In the genomic region with DNA sequence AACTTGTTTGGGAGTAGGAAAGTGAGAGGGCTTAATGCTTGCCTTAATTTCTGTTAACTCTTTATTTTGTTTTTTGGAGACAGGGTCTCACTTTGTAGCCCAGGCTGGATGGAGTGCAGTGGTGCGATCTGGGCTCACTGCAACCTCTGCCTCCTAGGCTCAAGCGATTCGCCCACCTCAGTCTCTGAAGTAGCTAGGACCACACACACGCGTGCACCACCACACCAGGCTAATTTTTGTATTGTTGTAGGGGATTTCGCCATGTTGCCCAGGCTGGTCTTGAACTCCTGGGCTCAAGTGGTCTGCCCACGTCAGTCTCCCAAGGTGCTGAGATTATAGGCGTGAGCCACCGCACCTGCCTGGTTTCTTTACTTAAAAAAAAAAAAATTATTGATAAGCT, we compare ENCODE assay signal across 10 cellular contexts. TPM values are rescaled to one million over a fixed set of nuclear protein-coding genes. Genes with fewer than 3 reads are reported as not detected.
DNase-seq lines count a peak whose midpoint lies in the region; ATAC-seq and TF ChIP-seq lines count a peak whose summit lies in the region.
"Had no signal": no experiment of that assay in that cellular context is flagged by ENCODE, and none has a peak within 500 bp of the region (broad histone marks: within the 10 kb centered on the region; RNA-seq: fewer than 3 reads in every experiment).

No MANE protein-coding gene starts in this region.

- TF ChIP-seq EP300 in suprapubic skin (IDR thresholded peaks at IDR 0.05) = no peak

- H3K27me3 ChIP-seq in hepatocyte = no peaks in the 10 kb centered on the region
- peaks cover 6% of the 10 kb centered on the region for H3K27me3 ChIP-seq in suprapubic skin

- no peaks in the 10 kb centered on the region for H3K9me2 ChIP-seq in hepatocyte (replicated peaks; ENCODE audit: insufficient read depth)

- no peak for ATAC-seq in HG02973 (IDR thresholded peaks at IDR 0.05; ENCODE audit: unreplicated experiment)

- DNase-seq in activated naive CD4-positive, alpha-beta T cell (lab: John Stamatoyannopoulos, UW) = no peak
- DNase-seq in activated CD4-positive, alpha-beta memory T cell treated with anti-CD3 and anti-CD28 coated beads for 36 hours = peak; percentile 3
- DNase-seq in hepatocyte (ENCODE audit: low spot score) (no peak), suprapubic skin (ENCODE audit: low spot score in 2 of 2) (peak in 1 of 2 donors; percentile 37), DMS79 treated with DMSO at 0.1 percent for 48 hours (lab: John Stamatoyannopoulos, UW) (no peak), HCEC 1CT (no peak)
- DNase-seq: activated CD4-positive, CD25-positive, alpha-beta regulatory T cell; effector CD8-positive, alpha-beta T cell had no signal

- intact Hi-C loops in activated CD4-positive, alpha-beta memory T cell treated with anti-CD3 and anti-CD28 coated beads for 36 hours (cut with micrococcal nuclease) = loop anchor here (1.0 to 10.0 kb wide), 6 partner anchors 15 to 1788 kb away; partner anchors contain the start of genes C10orf143 and LRRC27

- H3K4me1 ChIP-seq in hepatocyte (ENCODE audit: insufficient read depth) = peaks cover 33% of the 10 kb centered on the region
- H3K4me1 ChIP-seq in suprapubic skin = peaks cover 48% of the 10 kb centered on the region

- TF ChIP-seq POLR2A in suprapubic skin (IDR thresholded peaks at IDR 0.05) = no peak

- H3K36me3 ChIP-seq in hepatocyte (replicated peaks; ENCODE audit: insufficient read depth, low read depth) = no peaks in the 10 kb centered on the region
- H3K36me3 ChIP-seq in suprapubic skin = peaks cover 6% of the 10 kb centered on the region

- POLR2A ChIA-PET in activated CD4-positive, alpha-beta memory T cell treated with anti-CD3 and anti-CD28 coated beads for 36 hours (lab: Charles Lee) = interaction anchor here (1.4 kb wide), 1 partner anchor 76 kb away, joined by 3 read pairs; no protein-coding TSS in a partner anchor

- H3K27ac Mint-ChIP-seq in activated naive CD4-positive, alpha-beta T cell treated with anti-CD3 and anti-CD28 coated beads, Interleukin-2, amount 50 U/mL, for 24 hours = peak overlapping the region; percentile 95
- H3K27ac Mint-ChIP-seq in activated CD4-positive, alpha-beta memory T cell treated with anti-CD3 and anti-CD28 coated beads for 36 hours = no peak overlapping the region

- H3K9me3 Mint-ChIP-seq in activated naive CD4-positive, alpha-beta T cell treated with anti-CD3 and anti-CD28 coated beads, Interleukin-2, amount 50 U/mL, for 24 hours = no peaks in the 10 kb centered on the region
- no peaks in the 10 kb centered on the region for H3K9me3 Mint-ChIP-seq in activated CD4-positive, alpha-beta memory T cell treated with anti-CD3 and anti-CD28 coated beads for 36 hours

- peak overlapping the region; percentile 94 for H3K4me3 Mint-ChIP-seq in activated naive CD4-positive, alpha-beta T cell treated with anti-CD3 and anti-CD28 coated beads, Interleukin-2, amount 50 U/mL, for 24 hours
- H3K4me3 Mint-ChIP-seq in activated CD4-positive, alpha-beta memory T cell treated with anti-CD3 and anti-CD28 coated beads for 36 hours = peak overlapping the region; percentile 86

- WGBS in hepatocyte (ENCODE audit: low lambda C conversion rate, missing lambda C conversion rate) = over 99% methylated on average over 9 of the region's 9 CpGs
- WGBS in suprapubic skin = 93% methylated on average over 9 of the region's 9 CpGs

- H3K27me3 Mint-ChIP-seq in activated naive CD4-positive, alpha-beta T cell treated with anti-CD3 and anti-CD28 coated beads, Interleukin-2, amount 50 U/mL, for 24 hours = no peaks in the 10 kb centered on the region
- H3K27me3 Mint-ChIP-seq in activated CD4-positive, alpha-beta memory T cell treated with anti-CD3 and anti-CD28 coated beads for 36 hours = peaks cover 7% of the 10 kb centered on the region

- peaks cover 5% of the 10 kb centered on the region for H3K36me3 Mint-ChIP-seq in activated naive CD4-positive, alpha-beta T cell treated with anti-CD3 and anti-CD28 coated beads, Interleukin-2, amount 50 U/mL, for 24 hours
- H3K36me3 Mint-ChIP-seq in activated CD4-positive, alpha-beta memory T cell treated with anti-CD3 and anti-CD28 coated beads for 36 hours = peaks cover 13% of the 10 kb centered on the region

- TF ChIP-seq CTCF in hepatocyte (IDR thresholded peaks at IDR 0.05; ENCODE audit: poor library complexity) = no peak
- TF ChIP-seq CTCF in suprapubic skin (IDR thresholded peaks at IDR 0.05) = no peak

- H3K27ac ChIP-seq in hepatocyte (no peak overlapping the region), suprapubic skin (no peak overlapping the region)

- H4K20me1 ChIP-seq in hepatocyte (ENCODE audit: insufficient read depth, poor library complexity, severe bottlenecking) = peaks cover 59% of the 10 kb centered on the region

- no peak overlapping the region for H2AFZ ChIP-seq in hepatocyte

- CTCF ChIA-PET in activated CD4-positive, alpha-beta memory T cell treated with anti-CD3 and anti-CD28 coated beads for 36 hours (lab: Charles Lee) = interaction anchor here (1.8 kb wide), 1 partner anchor 17 kb away, joined by 6 read pairs; no protein-coding TSS in a partner anchor

- H3K4me3 ChIP-seq in hepatocyte (peak overlapping the region; percentile 95), suprapubic skin (peak overlapping the region; percentile 99)

- H3K79me2 ChIP-seq in hepatocyte = peaks cover 66% of the 10 kb centered on the region

- H3K4me1 Mint-ChIP-seq in activated naive CD4-positive, alpha-beta T cell treated with anti-CD3 and anti-CD28 coated beads, Interleukin-2, amount 50 U/mL, for 24 hours = peaks cover 66% of the 10 kb centered on the region
- peaks cover 52% of the 10 kb centered on the region for H3K4me1 Mint-ChIP-seq in activated CD4-positive, alpha-beta memory T cell treated with anti-CD3 and anti-CD28 coated beads for 36 hours (ENCODE audit: low read depth)

- H3K9me3 ChIP-seq in hepatocyte (ENCODE audit: low read depth) = no peaks in the 10 kb centered on the region
- H3K9me3 ChIP-seq in suprapubic skin = no peaks in the 10 kb centered on the region

- H3K4me2 ChIP-seq in hepatocyte = peak overlapping the region; percentile 92

RNA-seq across cellular contexts. Expression of gene PPP2R2D, which starts 1.9 kb away (rescaled TPM):
- 10 to 100 TPM; 31.9 to 32.3 TPM for total RNA-seq in activated CD4-positive, alpha-beta memory T cell treated with anti-CD3 and anti-CD28 coated beads for 36 hours
- total RNA-seq in hepatocyte (32.1 and 38.0 TPM in 2 replicates), suprapubic skin (10 to 100 TPM; 22.6 to 67.2 (median 30.1) TPM)
- 25.9 and 27.8 TPM in 2 replicates for polyA plus RNA-seq in hepatocyte
